Comparison of ENCODE assay signal across 21 cellular contexts in the genomic region with DNA sequence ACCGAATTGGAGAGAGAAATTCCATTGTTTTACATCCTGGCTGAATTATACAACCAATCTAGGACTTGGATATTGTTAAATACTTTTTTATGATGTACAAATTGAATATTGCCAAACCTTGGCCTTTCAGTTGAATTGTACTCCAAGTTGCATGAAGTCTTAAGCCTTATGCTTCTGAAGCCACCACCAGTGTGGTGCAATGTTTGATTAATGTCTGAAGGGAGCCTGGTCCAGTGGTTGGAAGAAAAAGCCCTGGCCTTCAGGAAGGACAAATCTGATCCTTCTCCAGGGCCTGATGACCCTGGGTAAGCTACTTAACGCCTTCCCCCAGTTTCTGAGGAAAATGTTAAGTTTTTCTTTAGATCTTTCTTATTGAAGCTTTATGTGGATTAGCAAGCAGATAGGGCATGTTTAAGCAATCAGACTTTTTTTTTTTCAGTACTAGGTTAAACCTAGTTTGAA.
DNase-seq lines count a peak whose midpoint lies in the region; ATAC-seq, FAIRE-seq and TF ChIP-seq lines count a peak whose summit lies in the region.
"Had no signal": no experiment of that assay in that cellular context is flagged by ENCODE, and none has a peak within 500 bp of the region (broad histone marks: within the 10 kb centered on the region; RNA-seq: fewer than 3 reads in every experiment).

No MANE protein-coding gene starts in this region.

- intact Hi-C loops in right lobe of liver (cut with DNase I) (no loop called here), HepG2 (cut with micrococcal nuclease; ENCODE audit: unreplicated experiment) (no loop called here)

- 91% methylated on average over 2 of the region's 2 CpGs for WGBS in right lobe of liver (ENCODE audit: insufficient coverage, low coverage, low lambda C conversion rate, missing lambda C conversion rate)
- 95% methylated on average over 2 of the region's 2 CpGs for WGBS in HepG2 (ENCODE audit: low lambda C conversion rate)
- 69% methylated on average over 2 of the region's 2 CpGs for WGBS in suprapubic skin

- peaks cover 9 to 34% of the 10 kb centered on the region in 2 donors for H3K36me3 Mint-ChIP-seq in stimulated activated naive B cell treated with anti-CD40 and anti-IgM and Interleukin-4, amounts not matched to agents 10 μg/mL and 1 μg/mL and 100 μg/mL, for 72 hours

- CTCF ChIA-PET in HepG2 (lab: Yijun Ruan, JAX; ENCODE audit: low intra/inter-chr PET ratio, low total read pairs) = no interaction called here

- in situ Hi-C loops in HepG2 (cut with HindIII; ENCODE audit: extremely low pct_ligation_motif_present, low pct_unique_long_range_greater_than_20kb) = no loop called here

- peak in 3 of 4 donors; percentile 23 to 49 (median 25) for ATAC-seq in right lobe of liver
- ATAC-seq in HepG2 = no peak
- peak; percentile 21 for ATAC-seq in foreskin keratinocyte
- ATAC-seq in stimulated activated naive B cell treated with anti-CD40 and anti-IgM and Interleukin-4, amounts not matched to agents 10 μg/mL and 1 μg/mL and 100 μg/mL, for 72 hours (replicated peaks) = no peak
- no peak for ATAC-seq in GM18873 (IDR thresholded peaks at IDR 0.05; ENCODE audit: low FRiP score, unreplicated experiment)
- ATAC-seq: activated CD8-positive, alpha-beta T cell treated with anti-CD3 and anti-CD28 coated beads for 36 hours; gastrocnemius medialis; naive thymus-derived CD4-positive, alpha-beta T cell had no signal

- no peak for TF ChIP-seq RAD21 in HepG2 (CRISPR knock-in tag; IDR thresholded peaks at IDR 0.05)

- no peak overlapping the region for H3K4me3 Mint-ChIP-seq in stimulated activated naive B cell treated with anti-CD40 and anti-IgM and Interleukin-4, amounts not matched to agents 10 μg/mL and 1 μg/mL and 100 μg/mL, for 72 hours
- H3K4me3 Mint-ChIP-seq: activated CD8-positive, alpha-beta T cell treated with anti-CD3 and anti-CD28 coated beads for 36 hours; memory B cell; naive thymus-derived CD4-positive, alpha-beta T cell had no signal

- no peak for FAIRE-seq in HepG2 (lab: Jason Lieb, UNC)

- TF ChIP-seq POLR2A in right lobe of liver (IDR thresholded peaks at IDR 0.05) (no peak), HepG2 (IDR thresholded peaks at IDR 0.05; ENCODE audit: insufficient read depth in 1 of 2, low read depth in 2 of 2, low read length in 2 of 2) (no peak), suprapubic skin (IDR thresholded peaks at IDR 0.05) (no peak)

- no peak overlapping the region for H2AFZ ChIP-seq in HepG2 (ENCODE audit: low read length)

- POLR2A ChIA-PET in HepG2 (lab: Yijun Ruan, JAX) = no interaction called here

- 0 out of 2 replicates have a peak, but pooled peaks cover 3% of the 10 kb centered on the region for H4K20me1 ChIP-seq in HepG2 (ENCODE audit: insufficient read depth, low read length)

- H3K79me2 ChIP-seq in HepG2 (ENCODE audit: insufficient read depth, low read length) = no peaks in the 10 kb centered on the region

- H3K4me2 ChIP-seq in HepG2 (ENCODE audit: low read depth, low read length) = no peak overlapping the region

- TF ChIP-seq EP300 in HepG2 (IDR thresholded peaks at IDR 0.05; ENCODE audit: low read depth in 2 of 2, low read length in 2 of 2) = no peak
- TF ChIP-seq EP300 in HepG2 (CRISPR knock-in tag; IDR thresholded peaks at IDR 0.05; ENCODE audit: borderline replicate concordance) = no peak
- no peak for TF ChIP-seq EP300 in suprapubic skin (IDR thresholded peaks at IDR 0.05)

- H3K9me3 Mint-ChIP-seq in stimulated activated naive B cell treated with anti-CD40 and anti-IgM and Interleukin-4, amounts not matched to agents 10 μg/mL and 1 μg/mL and 100 μg/mL, for 72 hours = no peaks in the 10 kb centered on the region
- H3K9me3 Mint-ChIP-seq: activated CD8-positive, alpha-beta T cell treated with anti-CD3 and anti-CD28 coated beads for 36 hours; memory B cell; naive thymus-derived CD4-positive, alpha-beta T cell had no signal

- H3K4me3 ChIP-seq in right lobe of liver (no peak overlapping the region), HepG2 (replicated peaks in 1 of 3; ENCODE audit: insufficient read depth in 1 of 3, low read depth in 2 of 3, low read length in 3 of 3) (no peak overlapping the region), adipocyte (ENCODE audit: low read length) (no peak overlapping the region), suprapubic skin (no peak overlapping the region)
- H3K4me3 ChIP-seq: colonic mucosa, gastrocnemius medialis had no signal

- H3K27ac ChIP-seq in right lobe of liver (peak overlapping the region in 1 of 3 donors; percentile 10), HepG2 (ENCODE audit: extremely low read length, insufficient read depth, low read length) (no peak overlapping the region), foreskin keratinocyte (no peak overlapping the region), suprapubic skin (peak overlapping the region; percentile 1)
- H3K27ac ChIP-seq: colonic mucosa, gastrocnemius medialis had no signal

- no TSS peak for BruUV-seq in HepG2 (replicated peaks; lab: Mats Ljungman, UMichigan)

- no peak overlapping the region for H3K9ac ChIP-seq in HepG2 (ENCODE audit: insufficient read depth, low read depth, low read length)
- H3K9ac ChIP-seq in adipocyte (ENCODE audit: low read length) = no peak overlapping the region

- H3K27me3 ChIP-seq in right lobe of liver (no peaks in the 10 kb centered on the region), HepG2 (ENCODE audit: control insufficient read depth in 1 of 2, insufficient read depth in 2 of 2, low read length in 2 of 2) (no peaks in the 10 kb centered on the region), adipocyte (replicated peaks; ENCODE audit: control insufficient read depth, insufficient read depth, low read length) (no peaks in the 10 kb centered on the region), foreskin keratinocyte (no peaks in the 10 kb centered on the region), suprapubic skin (no peaks in the 10 kb centered on the region)
- H3K27me3 ChIP-seq: colonic mucosa, gastrocnemius medialis had no signal

- H3K4me1 ChIP-seq in right lobe of liver (peaks cover 0 to 19% (median 10%) of the 10 kb centered on the region in 4 donors), HepG2 (ENCODE audit: insufficient read depth, low read length) (peaks cover 15% of the 10 kb centered on the region; the same call in 1 of the 2 replicates), adipocyte (ENCODE audit: control insufficient read depth, insufficient read depth, low read length) (peaks cover 22% of the 10 kb centered on the region), foreskin keratinocyte (peaks cover 11% of the 10 kb centered on the region), suprapubic skin (peaks cover 17% of the 10 kb centered on the region)
- H3K4me1 ChIP-seq: colonic mucosa had no signal

- H3K27me3 Mint-ChIP-seq in stimulated activated naive B cell treated with anti-CD40 and anti-IgM and Interleukin-4, amounts not matched to agents 10 μg/mL and 1 μg/mL and 100 μg/mL, for 72 hours = no peaks in the 10 kb centered on the region
- H3K27me3 Mint-ChIP-seq: activated CD8-positive, alpha-beta T cell treated with anti-CD3 and anti-CD28 coated beads for 36 hours; memory B cell; naive thymus-derived CD4-positive, alpha-beta T cell had no signal

- H3K36me3 ChIP-seq in right lobe of liver = peaks cover 0 to 4% (median 0%) of the 10 kb centered on the region in 4 donors
- H3K36me3 ChIP-seq in HepG2 (replicated peaks in 1 of 2; ENCODE audit: control insufficient read depth in 1 of 2, insufficient read depth in 2 of 2, low read length in 2 of 2) = 0 out of 5 replicates have a peak, but pooled peaks cover 0 to 3% of the 10 kb centered on the region in 2 experiments
- H3K36me3 ChIP-seq in adipocyte (ENCODE audit: control insufficient read depth, insufficient read depth, low read length, severe bottlenecking) = peaks cover 10% of the 10 kb centered on the region
- H3K36me3 ChIP-seq in suprapubic skin = peaks cover 3% of the 10 kb centered on the region
- H3K36me3 ChIP-seq: colonic mucosa had no signal

- no peaks in the 10 kb centered on the region for H3K9me3 ChIP-seq in right lobe of liver
- H3K9me3 ChIP-seq in HepG2 (ENCODE audit: low read length) = no peaks in the 10 kb centered on the region
- H3K9me3 ChIP-seq in adipocyte (ENCODE audit: control insufficient read depth, low read length) = no peaks in the 10 kb centered on the region
- H3K9me3 ChIP-seq in suprapubic skin = no peaks in the 10 kb centered on the region
- H3K9me3 ChIP-seq: colonic mucosa, gastrocnemius medialis had no signal

- H3K27ac Mint-ChIP-seq in stimulated activated naive B cell treated with anti-CD40 and anti-IgM and Interleukin-4, amounts not matched to agents 10 μg/mL and 1 μg/mL and 100 μg/mL, for 72 hours = no peak overlapping the region
- H3K27ac Mint-ChIP-seq: activated CD8-positive, alpha-beta T cell treated with anti-CD3 and anti-CD28 coated beads for 36 hours; memory B cell had no signal

- DNase-seq in right lobe of liver (no peak), HepG2 (ENCODE audit: low spot score) (no peak), adipocyte (ENCODE audit: low read depth) (peak; percentile 42), foreskin keratinocyte (no peak), suprapubic skin (ENCODE audit: low spot score in 2 of 2) (no peak), A172 (ENCODE audit: low spot score) (no peak)
- DNase-seq in stimulated activated naive B cell treated with anti-CD40 and anti-IgM and Interleukin-4, amounts not matched to agents 10 μg/mL and 1 μg/mL and 100 μg/mL, for 72 hours = no peak
- DNase-seq: ACHN; activated CD8-positive, alpha-beta T cell treated with anti-CD3 and anti-CD28 coated beads for 36 hours; activated naive CD4-positive, alpha-beta T cell treated with Interleukin-2 at 50 U/mL for 16 hours; activated T-cell treated with anti-CD3 and anti-CD28 coated beads, Interleukin-2, amount 50 U/mL, for 1 hour; C1 segment of cervical spinal cord; colonic mucosa; gastrocnemius medialis; kidney glomerular epithelial cell; naive thymus-derived CD4-positive, alpha-beta T cell; NCI-H2081 treated with DMSO at 0.1 percent for 48 hours; NCI-H510A treated with DMSO at 0.1 percent for 48 hours; stimulated activated naive CD4-positive, alpha-beta T cell had no signal

- no peak for TF ChIP-seq CTCF in right lobe of liver (IDR thresholded peaks at IDR 0.05)
- no peak for TF ChIP-seq CTCF in HepG2 (CRISPR knock-in tag; IDR thresholded peaks at IDR 0.05)
- no peak for TF ChIP-seq CTCF in foreskin keratinocyte (conservative IDR thresholded peaks at IDR 0.05)
- no peak for TF ChIP-seq CTCF in suprapubic skin (IDR thresholded peaks at IDR 0.05)

- H3K4me1 Mint-ChIP-seq in stimulated activated naive B cell treated with anti-CD40 and anti-IgM and Interleukin-4, amounts not matched to agents 10 μg/mL and 1 μg/mL and 100 μg/mL, for 72 hours = peaks cover 16 to 23% of the 10 kb centered on the region in 2 donors

TF ChIP-seq in HepG2, 621 proteins besides CTCF, POLR2A, EP300 and RAD21 (continues in another document):
- no peak for TF ChIP-seq RFXAP (CRISPR knock-in tag; IDR thresholded peaks at IDR 0.05; ENCODE audit: borderline replicate concordance)
- TF ChIP-seq ZNF780A (CRISPR knock-in tag; IDR thresholded peaks at IDR 0.05) = no peak
- TF ChIP-seq ARNT2 (CRISPR knock-in tag; IDR thresholded peaks at IDR 0.05; ENCODE audit: low read depth) = no peak
- TF ChIP-seq KLF6 (CRISPR knock-in tag; IDR thresholded peaks at IDR 0.05) = no peak

Comparison
In these comparisons a context has a peak if more than half of its experiments do, and no peak if none do; other contexts are left out.
1. ATAC-seq: peak in right lobe of liver (3 of 4) and foreskin keratinocyte (single experiment); none in HepG2 (single experiment), stimulated activated naive B cell treated with anti-CD40 and anti-IgM and Interleukin-4, amounts not matched to agents 10 μg/mL and 1 μg/mL and 100 μg/mL, for 72 hours (0 of 2) and GM18873 (single experiment).